ENCODE assay signal across 8 cellular contexts in genomic region chr20:8602389-8603116, GRCh38.
DNase-seq lines count a peak whose midpoint lies in the region; ATAC-seq and TF ChIP-seq lines count a peak whose summit lies in the region.

No MANE protein-coding gene starts in this region.

- H3K4me3 Mint-ChIP-seq in CD4-positive, alpha-beta memory T cell: peak overlapping the region; percentile 65 to 87 (median 80)
- H3K4me3 Mint-ChIP-seq in stimulated activated naive CD8-positive, alpha-beta T cell treated with anti-CD3 and anti-CD28 coated beads, Interleukin-15, amount 100 ng/mL, for 72 hours: peak overlapping the region; percentile 50 to 75

- H3K36me3 Mint-ChIP-seq in CD4-positive, alpha-beta memory T cell: peaks cover 0 to 4% of the 10 kb centered on the region in 2 donors

- peaks cover 8 to 25% (median 15%) of the 10 kb centered on the region in 4 donors for H3K4me1 Mint-ChIP-seq in CD4-positive, alpha-beta memory T cell
- peaks cover 24% of the 10 kb centered on the region for H3K4me1 Mint-ChIP-seq in stimulated activated naive CD8-positive, alpha-beta T cell treated with anti-CD3 and anti-CD28 coated beads, Interleukin-15, amount 100 ng/mL, for 72 hours

- no peaks in the 10 kb centered on the region for H3K27me3 ChIP-seq in CD4-positive, alpha-beta memory T cell (ENCODE audit: insufficient read depth, low read length)
- H3K27me3 ChIP-seq in dorsolateral prefrontal cortex: no peaks in the 10 kb centered on the region

- CTCF ChIA-PET in CD4-positive, alpha-beta memory T cell (lab: Charles Lee; ENCODE audit: partially characterized antibody): no interaction called here

- H3K9me3 ChIP-seq in CD4-positive, alpha-beta memory T cell (ENCODE audit: control insufficient read depth in 1 of 2, low read length in 2 of 2): no peaks in the 10 kb centered on the region

- ATAC-seq in GM19468 (IDR thresholded peaks at IDR 0.05; ENCODE audit: extremely low read depth, unreplicated experiment): peak; percentile 73
- ATAC-seq in HG03521 (IDR thresholded peaks at IDR 0.05; ENCODE audit: unreplicated experiment): peak; percentile 87
- ATAC-seq in stimulated activated naive CD8-positive, alpha-beta T cell treated with anti-CD3 and anti-CD28 coated beads, Interleukin-15, amount 100 ng/mL, for 72 hours: peak; percentile 52

- H3K4me1 ChIP-seq in CD4-positive, alpha-beta memory T cell (ENCODE audit: insufficient read depth, low read length): peaks cover 3% of the 10 kb centered on the region

- peaks cover 0 to 15% (median 1%) of the 10 kb centered on the region in 8 donors for H3K9me3 Mint-ChIP-seq in CD4-positive, alpha-beta memory T cell
- peaks cover 0 to 14% of the 10 kb centered on the region in 2 donors for H3K9me3 Mint-ChIP-seq in stimulated activated naive CD8-positive, alpha-beta T cell treated with anti-CD3 and anti-CD28 coated beads, Interleukin-15, amount 100 ng/mL, for 72 hours

- POLR2A ChIA-PET in CD4-positive, alpha-beta memory T cell (lab: Charles Lee; ENCODE audit: partially characterized antibody): no interaction called here

- no peak overlapping the region for H3K27ac ChIP-seq in CD4-positive, alpha-beta memory T cell (ENCODE audit: low read depth, low read length)
- H3K27ac ChIP-seq in dorsolateral prefrontal cortex: peak overlapping the region in 36 of 59 donors; percentile 3 to 73 (median 46)

- peak overlapping the region in 5 of 7 donors; percentile 64 to 86 (median 78) for H3K27ac Mint-ChIP-seq in CD4-positive, alpha-beta memory T cell
- H3K27ac Mint-ChIP-seq in stimulated activated naive CD8-positive, alpha-beta T cell treated with anti-CD3 and anti-CD28 coated beads, Interleukin-15, amount 100 ng/mL, for 72 hours: peak overlapping the region in 1 of 2 donors; percentile 74

- no peaks in the 10 kb centered on the region for H3K36me3 ChIP-seq in CD4-positive, alpha-beta memory T cell (ENCODE audit: insufficient read depth, low read length)

- H3K27me3 Mint-ChIP-seq in CD4-positive, alpha-beta memory T cell: no peaks in the 10 kb centered on the region
- no peaks in the 10 kb centered on the region for H3K27me3 Mint-ChIP-seq in stimulated activated naive CD8-positive, alpha-beta T cell treated with anti-CD3 and anti-CD28 coated beads, Interleukin-15, amount 100 ng/mL, for 72 hours

- peak in 1 of 5 donors; percentile 2 for DNase-seq in CD4-positive, alpha-beta memory T cell
- DNase-seq in dorsolateral prefrontal cortex (no peak), amniotic stem cell (lab: John Stamatoyannopoulos, UW) (no peak), SKM-1 (lab: John Stamatoyannopoulos, UW; ENCODE audit: unreplicated experiment) (no peak), AG20443 (ENCODE audit: low spot score) (no peak)
- DNase-seq in stimulated activated naive CD8-positive, alpha-beta T cell treated with anti-CD3 and anti-CD28 coated beads, Interleukin-15, amount 100 ng/mL, for 72 hours: no peak

- no peak for TF ChIP-seq CTCF in dorsolateral prefrontal cortex (IDR thresholded peaks at IDR 0.05 in 54 of 56, conservative IDR thresholded peaks at IDR 0.05 in 2 of 56; ENCODE audit: low read depth in 1 of 56, partially characterized antibody in 56 of 56)

- intact Hi-C loops in CD4-positive, alpha-beta memory T cell (cut with micrococcal nuclease): no loop called here
- intact Hi-C loops in dorsolateral prefrontal cortex (cut with DNase I): no loop called here

- no peak overlapping the region for H3K4me3 ChIP-seq in CD4-positive, alpha-beta memory T cell (ENCODE audit: low read length in 2 of 2)
- peak overlapping the region in 17 of 59 donors; percentile 3 to 30 (median 18) for H3K4me3 ChIP-seq in dorsolateral prefrontal cortex
